Comparison of ENCODE assay signal across 20 cellular contexts in the genomic region with DNA sequence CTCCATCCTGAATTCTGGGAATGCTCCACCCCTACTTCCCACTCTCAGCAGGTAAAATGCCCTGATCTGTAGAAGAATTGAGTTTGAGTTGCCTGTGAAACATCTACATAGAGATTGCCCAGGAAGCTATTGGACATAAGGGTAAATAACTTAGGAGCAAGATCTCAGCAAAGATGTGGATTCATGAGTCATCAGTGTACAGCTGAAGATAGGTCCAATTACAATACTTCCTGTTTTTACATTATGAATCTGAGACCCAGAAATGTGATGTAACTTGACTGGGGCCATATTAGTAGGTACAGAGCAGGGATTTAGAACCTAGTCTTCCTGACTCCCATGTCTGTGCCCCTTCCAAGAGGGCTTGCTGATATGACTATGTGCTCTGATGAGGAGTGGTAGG.
DNase-seq lines count a peak whose midpoint lies in the region; ATAC-seq and TF ChIP-seq lines count a peak whose summit lies in the region.
"Had no signal": no experiment of that assay in that cellular context is flagged by ENCODE, and none has a peak within 500 bp of the region (broad histone marks: within the 10 kb centered on the region; RNA-seq: fewer than 3 reads in every experiment).

No MANE protein-coding gene starts in this region.

- no peak overlapping the region for H4K8ac ChIP-seq in mesenchymal stem cell (ENCODE audit: low read length)

- in situ Hi-C loops in astrocyte of the spinal cord (cut with HindIII; ENCODE audit: low sequenced_read_pairs): no loop called here

- H2AK5ac ChIP-seq in mesenchymal stem cell (ENCODE audit: low read length, severe bottlenecking): no peak overlapping the region

- no peaks in the 10 kb centered on the region for H3K36me3 ChIP-seq in mesenchymal stem cell (ENCODE audit: control insufficient read depth in 1 of 2, insufficient read depth in 2 of 2, low read depth in 1 of 2, low read length in 2 of 2)
- H3K36me3 ChIP-seq: BLaER1 treated with 17β-estradiol and CSF1 and Interleukin-3, amounts not matched to agents 10 nM and 100 nM; heart right ventricle had no signal

- intact Hi-C loops in activated CD4-positive, alpha-beta T cell treated with anti-CD3 and anti-CD28 coated beads for 36 hours (cut with DNase I, micrococcal nuclease): loop anchor here in 1 of 2 experiments (10.0 kb wide), 1 partner anchor 548 kb away; the partner anchor contains the start of genes CAB39L and SETDB2
- intact Hi-C loops in activated CD8-positive, alpha-beta T cell treated with anti-CD3 and anti-CD28 coated beads for 36 hours (cut with micrococcal nuclease): no loop called here

- H3K9ac ChIP-seq in mesenchymal stem cell (ENCODE audit: low read length): no peak overlapping the region
- H3K9ac ChIP-seq: BLaER1 treated with 17β-estradiol and CSF1 and Interleukin-3, amounts not matched to agents 10 nM and 100 nM had no signal

- H3K27me3 ChIP-seq in mesenchymal stem cell (ENCODE audit: control insufficient read depth in 1 of 2, insufficient read depth in 1 of 2, low read length in 2 of 2): peaks cover 0 to 8% of the 10 kb centered on the region in 2 experiments
- H3K27me3 ChIP-seq: BLaER1 treated with 17β-estradiol and CSF1 and Interleukin-3, amounts not matched to agents 10 nM and 100 nM had no signal

- no peak overlapping the region for H2BK15ac ChIP-seq in mesenchymal stem cell (ENCODE audit: low read depth, poor library complexity, severe bottlenecking)

- TF ChIP-seq CTCF in astrocyte of the spinal cord (IDR thresholded peaks at IDR 0.05; ENCODE audit: low read depth, low read length): no peak
- TF ChIP-seq CTCF in activated CD8-positive, alpha-beta T cell treated with anti-CD3 and anti-CD28 coated beads for 36 hours (IDR thresholded peaks at IDR 0.05): no peak

- no peak for ATAC-seq in activated CD4-positive, alpha-beta T cell treated with anti-CD3 and anti-CD28 coated beads for 36 hours
- no peak for ATAC-seq in activated CD8-positive, alpha-beta T cell treated with anti-CD3 and anti-CD28 coated beads for 36 hours
- ATAC-seq: heart right ventricle, left cardiac atrium, sciatic nerve had no signal

- no peaks in the 10 kb centered on the region for H3K9me3 ChIP-seq in mesenchymal stem cell (ENCODE audit: control insufficient read depth, low read length)
- H3K9me3 ChIP-seq: BLaER1 treated with 17β-estradiol and CSF1 and Interleukin-3, amounts not matched to agents 10 nM and 100 nM; heart right ventricle had no signal

- no peak overlapping the region for H2BK12ac ChIP-seq in mesenchymal stem cell (ENCODE audit: low read length in 2 of 2)

- no peaks in the 10 kb centered on the region for H3K36me3 Mint-ChIP-seq in activated CD4-positive, alpha-beta T cell treated with anti-CD3 and anti-CD28 coated beads for 36 hours (ENCODE audit: low read depth)
- no peaks in the 10 kb centered on the region for H3K36me3 Mint-ChIP-seq in activated CD8-positive, alpha-beta T cell treated with anti-CD3 and anti-CD28 coated beads for 36 hours (ENCODE audit: low read depth)
- H3K36me3 Mint-ChIP-seq in activated naive CD8-positive, alpha-beta T cell treated with anti-CD3 and anti-CD28 coated beads for 36 hours: no peaks in the 10 kb centered on the region
- H3K36me3 Mint-ChIP-seq: brain had no signal

- peaks cover 20% of the 10 kb centered on the region for H3K27me3 Mint-ChIP-seq in activated CD4-positive, alpha-beta T cell treated with anti-CD3 and anti-CD28 coated beads for 36 hours
- peaks cover 18% of the 10 kb centered on the region for H3K27me3 Mint-ChIP-seq in activated CD8-positive, alpha-beta T cell treated with anti-CD3 and anti-CD28 coated beads for 36 hours
- H3K27me3 Mint-ChIP-seq in activated naive CD8-positive, alpha-beta T cell treated with anti-CD3 and anti-CD28 coated beads for 36 hours: peaks cover 25% of the 10 kb centered on the region

- no peak overlapping the region for H3K4me3 Mint-ChIP-seq in activated CD4-positive, alpha-beta T cell treated with anti-CD3 and anti-CD28 coated beads for 36 hours
- H3K4me3 Mint-ChIP-seq in activated CD8-positive, alpha-beta T cell treated with anti-CD3 and anti-CD28 coated beads for 36 hours: no peak overlapping the region
- no peak overlapping the region for H3K4me3 Mint-ChIP-seq in activated naive CD8-positive, alpha-beta T cell treated with anti-CD3 and anti-CD28 coated beads for 36 hours
- H3K4me3 Mint-ChIP-seq: brain, endodermal cell, nephron had no signal

- H2AFZ ChIP-seq in mesenchymal stem cell (ENCODE audit: low read depth, low read length): no peak overlapping the region

- H3K9me3 Mint-ChIP-seq in activated CD4-positive, alpha-beta T cell treated with anti-CD3 and anti-CD28 coated beads for 36 hours (ENCODE audit: low read depth): peaks cover 2% of the 10 kb centered on the region
- no peaks in the 10 kb centered on the region for H3K9me3 Mint-ChIP-seq in activated CD8-positive, alpha-beta T cell treated with anti-CD3 and anti-CD28 coated beads for 36 hours
- H3K9me3 Mint-ChIP-seq in activated naive CD8-positive, alpha-beta T cell treated with anti-CD3 and anti-CD28 coated beads for 36 hours: peaks cover 2% of the 10 kb centered on the region
- H3K9me3 Mint-ChIP-seq: brain, endodermal cell, nephron had no signal

- peak; percentile 77 for DNase-seq in ELR (ENCODE audit: low read depth)
- DNase-seq in NOMO-1 treated with DMSO at 0.1 percent for 48 hours (lab: John Stamatoyannopoulos, UW; ENCODE audit: unreplicated experiment): peak; percentile 83
- DNase-seq in astrocyte of the spinal cord (ENCODE audit: low read depth, low spot score): peak; percentile 72
- DNase-seq in mesenchymal stem cell: peak; percentile 18
- DNase-seq in activated CD4-positive, alpha-beta T cell treated with anti-CD3 and anti-CD28 coated beads for 36 hours: no peak
- no peak for DNase-seq in activated CD8-positive, alpha-beta T cell treated with anti-CD3 and anti-CD28 coated beads for 36 hours
- no peak for DNase-seq in SHP77 (lab: John Stamatoyannopoulos, UW)
- no peak for DNase-seq in activated naive CD8-positive, alpha-beta T cell treated with anti-CD3 and anti-CD28 coated beads for 36 hours
- DNase-seq: activated CD4-positive, alpha-beta T cell treated with anti-CD3 and anti-CD28 coated beads, Interleukin-2, amount 50 U/mL, for 48 hours; activated effector memory CD4-positive, alpha-beta T cell treated with Interleukin-2 at 50 U/mL for 16 hours; endodermal cell; heart right ventricle; left cardiac atrium; MM.1S; stimulated activated CD4-positive, alpha-beta T cell treated with anti-CD3 and anti-CD28 coated beads, Interleukin-4, amount 100 ng/mL, for 4 hours; stimulated activated naive CD4-positive, alpha-beta T cell treated with Interleukin-2 at 50 U/mL for 16 hours had no signal

- H3K4me3 ChIP-seq in astrocyte of the spinal cord (ENCODE audit: low read depth, low read length): no peak overlapping the region
- no peak overlapping the region for H3K4me3 ChIP-seq in mesenchymal stem cell (ENCODE audit: insufficient read depth in 1 of 2, low read depth in 1 of 2, low read length in 2 of 2)
- H3K4me3 ChIP-seq: BLaER1 treated with 17β-estradiol and CSF1 and Interleukin-3, amounts not matched to agents 10 nM and 100 nM; heart right ventricle had no signal

- H3K27ac Mint-ChIP-seq in activated CD4-positive, alpha-beta T cell treated with anti-CD3 and anti-CD28 coated beads for 36 hours: no peak overlapping the region
- H3K27ac Mint-ChIP-seq in activated CD8-positive, alpha-beta T cell treated with anti-CD3 and anti-CD28 coated beads for 36 hours: no peak overlapping the region
- no peak overlapping the region for H3K27ac Mint-ChIP-seq in activated naive CD8-positive, alpha-beta T cell treated with anti-CD3 and anti-CD28 coated beads for 36 hours
- H3K27ac Mint-ChIP-seq: brain, endodermal cell, nephron had no signal

- no peak overlapping the region for H2BK120ac ChIP-seq in mesenchymal stem cell (ENCODE audit: low read depth, low read length)

- no peak overlapping the region for H2BK5ac ChIP-seq in mesenchymal stem cell (ENCODE audit: low read depth, low read length, poor library complexity, severe bottlenecking)

- no peak overlapping the region for H3K23ac ChIP-seq in mesenchymal stem cell (ENCODE audit: low read length in 2 of 2)

- no peaks in the 10 kb centered on the region for H3K79me1 ChIP-seq in mesenchymal stem cell (replicated peaks; ENCODE audit: low read length, poor library complexity, severe bottlenecking)

- H3K27ac ChIP-seq in mesenchymal stem cell (ENCODE audit: low read length, poor library complexity, severe bottlenecking): no peak overlapping the region
- H3K27ac ChIP-seq: BLaER1 treated with 17β-estradiol and CSF1 and Interleukin-3, amounts not matched to agents 10 nM and 100 nM; heart right ventricle had no signal

- CTCF ChIA-PET in activated CD4-positive, alpha-beta T cell treated with anti-CD3 and anti-CD28 coated beads for 36 hours (lab: Charles Lee): no interaction called here
- CTCF ChIA-PET in activated CD8-positive, alpha-beta T cell treated with anti-CD3 and anti-CD28 coated beads for 36 hours (lab: Charles Lee): interaction anchor here (1.1 kb wide), 1 partner anchor 9 kb away, joined by 4 read pairs; no protein-coding TSS in a partner anchor

- H3K18ac ChIP-seq in mesenchymal stem cell (ENCODE audit: low read depth in 1 of 2, low read length in 2 of 2): no peak overlapping the region

- H3K4me2 ChIP-seq in mesenchymal stem cell (ENCODE audit: low read length, poor library complexity, severe bottlenecking): no peak overlapping the region

- no peaks in the 10 kb centered on the region for H3K4me1 ChIP-seq in mesenchymal stem cell (ENCODE audit: control insufficient read depth, insufficient read depth, low read depth, low read length)

- H4K91ac ChIP-seq in mesenchymal stem cell (ENCODE audit: low read length): no peak overlapping the region

- no peak overlapping the region for H3K4ac ChIP-seq in mesenchymal stem cell (ENCODE audit: low read depth in 1 of 2, low read length in 2 of 2)

- POLR2A ChIA-PET in activated CD4-positive, alpha-beta T cell treated with anti-CD3 and anti-CD28 coated beads for 36 hours (lab: Charles Lee): interaction anchor here (0.6 kb wide), 1 partner anchor 659 kb away, joined by 3 read pairs; no protein-coding TSS in a partner anchor
- POLR2A ChIA-PET in activated CD8-positive, alpha-beta T cell treated with anti-CD3 and anti-CD28 coated beads for 36 hours (lab: Charles Lee): interaction anchor here (0.6 to 1.1 kb wide), 3 partner anchors 9 to 965 kb away, joined by 3 read pairs; no protein-coding TSS in a partner anchor

- H3K4me1 Mint-ChIP-seq in activated CD4-positive, alpha-beta T cell treated with anti-CD3 and anti-CD28 coated beads for 36 hours: peaks cover 17% of the 10 kb centered on the region
- peaks cover 19% of the 10 kb centered on the region for H3K4me1 Mint-ChIP-seq in activated CD8-positive, alpha-beta T cell treated with anti-CD3 and anti-CD28 coated beads for 36 hours (ENCODE audit: low read depth)
- peaks cover 17% of the 10 kb centered on the region for H3K4me1 Mint-ChIP-seq in activated naive CD8-positive, alpha-beta T cell treated with anti-CD3 and anti-CD28 coated beads for 36 hours
- H3K4me1 Mint-ChIP-seq: endodermal cell, nephron had no signal

- no peak overlapping the region for H3K14ac ChIP-seq in mesenchymal stem cell (ENCODE audit: low read length in 2 of 2)

Comparison
In these comparisons a context has a peak if more than half of its experiments do, and no peak if none do; other contexts are left out.
1. DNase-seq: peak in ELR (single experiment), NOMO-1 treated with DMSO at 0.1 percent for 48 hours (single experiment), astrocyte of the spinal cord (single experiment) and mesenchymal stem cell (single experiment); none in activated CD4-positive, alpha-beta T cell treated with anti-CD3 and anti-CD28 coated beads for 36 hours (single experiment), activated CD8-positive, alpha-beta T cell treated with anti-CD3 and anti-CD28 coated beads for 36 hours (single experiment), SHP77 (0 of 2) and activated naive CD8-positive, alpha-beta T cell treated with anti-CD3 and anti-CD28 coated beads for 36 hours (single experiment).